Comparison of ENCODE assay signal across 8 cellular contexts in genomic region chr19:18939922-18940775, GRCh38. TPM values are rescaled to one million over a fixed set of nuclear protein-coding genes. Genes with fewer than 3 reads are reported as not detected.
DNase-seq lines count a peak whose midpoint lies in the region; ATAC-seq and TF ChIP-seq lines count a peak whose summit lies in the region.

No MANE protein-coding gene starts in this region.

- H3K4me1 ChIP-seq in OCI-LY7 (ENCODE audit: insufficient read depth, low read length, poor library complexity, severe bottlenecking) = peaks cover 47% of the 10 kb centered on the region
- peaks cover 3 to 5% of the 10 kb centered on the region in 2 donors for H3K4me1 ChIP-seq in duodenal mucosa (ENCODE audit: control insufficient read depth in 1 of 2, insufficient read depth in 2 of 2, low read length in 2 of 2)

- H3K27ac ChIP-seq in OCI-LY7 (ENCODE audit: low read depth, low read length, poor library complexity, severe bottlenecking) (no peak overlapping the region), duodenal mucosa (ENCODE audit: low read depth, low read length) (peak overlapping the region; percentile 20)

- peak overlapping the region in 1 of 2 donors; percentile 51 for H3K9ac ChIP-seq in duodenal mucosa (ENCODE audit: low read depth in 1 of 2, low read length in 2 of 2)

- H3K9me2 ChIP-seq in OCI-LY7 (ENCODE audit: insufficient read depth, low read length) = no peaks in the 10 kb centered on the region

- H3K36me3 ChIP-seq in OCI-LY7 (ENCODE audit: insufficient read depth, low read length) = no peaks in the 10 kb centered on the region
- no peaks in the 10 kb centered on the region for H3K36me3 ChIP-seq in duodenal mucosa (ENCODE audit: control insufficient read depth in 1 of 2, insufficient read depth in 2 of 2, low read length in 2 of 2)

- intact Hi-C loops in OCI-LY7 (cut with micrococcal nuclease; ENCODE audit: unreplicated experiment) = loop anchor here (5.0 kb wide), 1 partner anchor 47 kb away; no protein-coding TSS in a partner anchor
- intact Hi-C loops in lower leg skin (cut with DNase I; ENCODE audit: low total_unique reads) = no loop called here

- H3K27me3 ChIP-seq in duodenal mucosa (ENCODE audit: control insufficient read depth in 1 of 2, insufficient read depth in 2 of 2, low read length in 2 of 2) = peaks cover 6 to 13% of the 10 kb centered on the region in 2 donors

- no peak for TF ChIP-seq CTCF in OCI-LY7 (conservative IDR thresholded peaks at IDR 0.05; ENCODE audit: low read length)
- no peak for TF ChIP-seq CTCF in lower leg skin (IDR thresholded peaks at IDR 0.05)

- H3K4me3 ChIP-seq in OCI-LY7 (ENCODE audit: low read depth, low read length, poor library complexity, severe bottlenecking) (peak overlapping the region; percentile 78), duodenal mucosa (ENCODE audit: low read depth in 1 of 2, low read length in 2 of 2) (peak overlapping the region; percentile 49 to 58), lower leg skin (ENCODE audit: low read depth, poor library complexity, severe bottlenecking) (peak overlapping the region; percentile 60)

- ATAC-seq in HG03354 (IDR thresholded peaks at IDR 0.05; ENCODE audit: poor library complexity, severe bottlenecking, unreplicated experiment) (no peak), HG03135 (IDR thresholded peaks at IDR 0.05; ENCODE audit: unreplicated experiment) (no peak), GM21528 (IDR thresholded peaks at IDR 0.05; ENCODE audit: low FRiP score, unreplicated experiment) (no peak)

- no peak for TF ChIP-seq POLR2A in lower leg skin (IDR thresholded peaks at IDR 0.05)

- H4K20me1 ChIP-seq in OCI-LY7 (ENCODE audit: insufficient read depth, low read length) = no peaks in the 10 kb centered on the region

- WGBS in lower leg skin, 2 donors = 0 to 1% methylated on average over 18 to 25 of the region's 47 CpGs

- CTCF ChIA-PET in OCI-LY7 (lab: Charles Lee; ENCODE audit: unreplicated experiment) = no interaction called here

- peak overlapping the region; percentile 93 for H3K4me2 ChIP-seq in OCI-LY7 (ENCODE audit: low read length)

- peak overlapping the region; percentile 28; the same call in 1 of the 2 replicates for H2AFZ ChIP-seq in OCI-LY7 (ENCODE audit: low read length)

- BruUV-seq in OCI-LY7 (replicated peaks; lab: Mats Ljungman, UMichigan) = no TSS peak

- DNase-seq in ELR (ENCODE audit: low read depth) (peak; percentile 77), OCI-LY7 (ENCODE audit: low spot score) (no peak), lower leg skin (ENCODE audit: low spot score in 2 of 2) (peak; percentile 44 to 93), stromal cell of bone marrow (ENCODE audit: low read depth) (peak; percentile 35)

- H3K9me3 ChIP-seq in OCI-LY7 (ENCODE audit: low read length) (no peaks in the 10 kb centered on the region), duodenal mucosa (ENCODE audit: control insufficient read depth in 1 of 2, low read length in 2 of 2) (no peaks in the 10 kb centered on the region)

- POLR2A ChIA-PET in OCI-LY7 (lab: Charles Lee) = no interaction called here

- no peaks in the 10 kb centered on the region for H3K79me2 ChIP-seq in OCI-LY7 (ENCODE audit: insufficient read depth, low read depth, low read length)

RNA-seq across cellular contexts. Expression of gene HOMER3, which starts 0.9 kb away (rescaled TPM):
- total RNA-seq in OCI-LY7 (2014; rRNA removed; shearing (Covaris generic)) = 8.6 and 16.1 TPM in 2 replicates
- 14.8 and 15.5 TPM in 2 replicates for total RNA-seq in OCI-LY7 (2022)
- total RNA-seq in lower leg skin = 10 to 100 TPM; 32.3 to 49.5 (median 37.2) TPM

RNA-seq across cellular contexts. Expression of gene DDX49, which starts 20.6 kb away (rescaled TPM):
- total RNA-seq in OCI-LY7 (2014; rRNA removed; shearing (Covaris generic)) = 69.3 and 82.4 TPM in 2 replicates
- total RNA-seq in OCI-LY7 (2022) (53.7 and 63.7 TPM in 2 replicates), lower leg skin (10 to 100 TPM; 50.0 to 87.7 (median 65.5) TPM)

RNA-seq across cellular contexts. Expression of gene COPE, which starts 21.0 kb away (rescaled TPM):
- 225 and 255 TPM in 2 replicates for total RNA-seq in OCI-LY7 (2014; rRNA removed; shearing (Covaris generic))
- total RNA-seq in OCI-LY7 (2022) (231 and 256 TPM in 2 replicates), lower leg skin (100 to 1,000 TPM; 173 to 238 (median 197) TPM)

RNA-seq across cellular contexts. Expression of gene CERS1, which starts 44.2 kb away (rescaled TPM):
- 0.09 TPM in 1 of 2 replicates, not detected in the other for total RNA-seq in OCI-LY7 (2014; rRNA removed; shearing (Covaris generic))
- total RNA-seq in OCI-LY7 (2022) (not detected in 2 replicates), lower leg skin (under 1 TPM in 2 of 4 donors, not detected in 2; 0.39 to 0.57 TPM)
